ENCODE assay signal across 9 cellular contexts in genomic region chr19:2507109-2507508, GRCh38. TPM values are rescaled to one million over a fixed set of nuclear protein-coding genes. Genes with fewer than 3 reads are reported as not detected.
DNase-seq lines count a peak whose midpoint lies in the region; ATAC-seq, FAIRE-seq and TF ChIP-seq lines count a peak whose summit lies in the region.
"Had no signal": no experiment of that assay in that cellular context is flagged by ENCODE, and none has a peak within 500 bp of the region (broad histone marks: within the 10 kb centered on the region; RNA-seq: fewer than 3 reads in every experiment).

No MANE protein-coding gene starts in this region.

- peak overlapping the region; percentile 18; the same call in 1 of the 2 replicates for H3K4me3 ChIP-seq in WI38 (ENCODE audit: low read depth, low read length)
- no peak overlapping the region for H3K4me3 ChIP-seq in upper lobe of right lung
- no peak overlapping the region for H3K4me3 ChIP-seq in uterus
- H3K4me3 ChIP-seq: heart right ventricle had no signal

- H3K4me1 ChIP-seq in upper lobe of right lung (peaks cover 7% of the 10 kb centered on the region), uterus (no peaks in the 10 kb centered on the region)

- H3K36me3 ChIP-seq in upper lobe of right lung (no peaks in the 10 kb centered on the region), uterus (no peaks in the 10 kb centered on the region)
- H3K36me3 ChIP-seq: heart right ventricle had no signal

- H3K27ac ChIP-seq in upper lobe of right lung (no peak overlapping the region), uterus (no peak overlapping the region)

- TF ChIP-seq CTCF in WI38 (IDR thresholded peaks at IDR 0.05; ENCODE audit: low read depth, low read length) (no peak), upper lobe of right lung (IDR thresholded peaks at IDR 0.05) (no peak), uterus (IDR thresholded peaks at IDR 0.05) (no peak)

- intact Hi-C loops in upper lobe of right lung (cut with DNase I) (no loop called here), uterus (cut with DNase I; ENCODE audit: low total_unique reads) (no loop called here), Right ventricle myocardium superior (cut with DNase I) (no loop called here)

- peak; percentile 81 for ATAC-seq in upper lobe of right lung
- no peak for ATAC-seq in GM19328 (IDR thresholded peaks at IDR 0.05; ENCODE audit: unreplicated experiment)
- no peak for ATAC-seq in Right ventricle myocardium superior (ENCODE audit: poor library complexity)

- peak; percentile 35 for DNase-seq in GM03348 (ENCODE audit: low spot score)
- DNase-seq in NCI-H146 (lab: John Stamatoyannopoulos, UW), result peak; percentile 70
- DNase-seq in upper lobe of right lung, result no peak
- no peak for DNase-seq in uterus
- no peak for DNase-seq in Right ventricle myocardium superior
- DNase-seq: heart right ventricle had no signal

- H3K27me3 ChIP-seq in upper lobe of right lung (no peaks in the 10 kb centered on the region), uterus (no peaks in the 10 kb centered on the region)
- H3K27me3 ChIP-seq: heart right ventricle had no signal

- TF ChIP-seq POLR2A in uterus (IDR thresholded peaks at IDR 0.05), result no peak

- FAIRE-seq in islet of Langerhans (lab: Jason Lieb, UNC), result peak; percentile 97

- no peaks in the 10 kb centered on the region for H3K9me3 ChIP-seq in upper lobe of right lung
- H3K9me3 ChIP-seq in uterus, result no peaks in the 10 kb centered on the region
- H3K9me3 ChIP-seq: heart right ventricle had no signal

RNA-seq across cellular contexts. Expression of gene GADD45B, which starts 31.2 kb away (rescaled TPM):
- total RNA-seq in upper lobe of right lung, result 91.2 TPM
- total RNA-seq in uterus, result 10 to 100 TPM; 17.6 to 68.2 (median 38.0) TPM
- total RNA-seq in Right ventricle myocardium superior, result 42.1 TPM

RNA-seq across cellular contexts. Expression of gene LMNB2, which starts 50.4 kb away (rescaled TPM):
- total RNA-seq in upper lobe of right lung, result 22.0 TPM
- 10 to 100 TPM; 10.3 to 75.7 (median 17.1) TPM for total RNA-seq in uterus
- 13.9 TPM for total RNA-seq in Right ventricle myocardium superior

Comparison
In these comparisons a context has a peak if more than half of its experiments do, and no peak if none do; other contexts are left out.
1. DNase-seq: peak in GM03348 (single experiment) and NCI-H146 (single experiment); none in upper lobe of right lung (single experiment), uterus (0 of 2) and Right ventricle myocardium superior (single experiment).